In genomic region chr3:157375342-157375986, GRCh38 we compare ENCODE assay signal across 17 cellular contexts.
DNase-seq lines count a peak whose midpoint lies in the region; ATAC-seq and TF ChIP-seq lines count a peak whose summit lies in the region.
"Had no signal": no experiment of that assay in that cellular context is flagged by ENCODE, and none has a peak within 500 bp of the region (broad histone marks: within the 10 kb centered on the region; RNA-seq: fewer than 3 reads in every experiment).

No MANE protein-coding gene starts in this region.

- POLR2A ChIA-PET in MCF 10A (lab: Yijun Ruan, JAX), result interaction anchor here (0.6 kb wide), 1 partner anchor 354 kb away, joined by 3 read pairs; no protein-coding TSS in a partner anchor

- no peaks in the 10 kb centered on the region for H3K9me3 Mint-ChIP-seq in MCF 10A (ENCODE audit: unreplicated experiment)
- H3K9me3 Mint-ChIP-seq: IgD-negative memory B cell had no signal

- no peak overlapping the region for H3K4me3 Mint-ChIP-seq in MCF 10A (ENCODE audit: unreplicated experiment)
- H3K4me3 Mint-ChIP-seq: IgD-negative memory B cell had no signal

- no peak overlapping the region for H3K4me3 ChIP-seq in breast epithelium
- H3K4me3 ChIP-seq in MM.1S (ENCODE audit: low read length), result peak overlapping the region; percentile 12; the same call in 1 of the 2 replicates
- no peak overlapping the region for H3K4me3 ChIP-seq in fibroblast of the aortic adventitia (ENCODE audit: low read depth, low read length)
- no peak overlapping the region for H3K4me3 ChIP-seq in lower lobe of right lung
- H3K4me3 ChIP-seq: BLaER1 treated with 17β-estradiol and CSF1 and Interleukin-3, amounts not matched to agents 10 nM and 100 nM; PC-9 had no signal

- peak overlapping the region; percentile 65 for H3K27ac Mint-ChIP-seq in MCF 10A (ENCODE audit: low read depth, unreplicated experiment)
- H3K27ac Mint-ChIP-seq: IgD-negative memory B cell had no signal

- H4K20me1 ChIP-seq in MM.1S (ENCODE audit: insufficient read depth, low read length), result no peaks in the 10 kb centered on the region
- H4K20me1 ChIP-seq: BLaER1 treated with 17β-estradiol and CSF1 and Interleukin-3, amounts not matched to agents 10 nM and 100 nM had no signal

- peak overlapping the region; percentile 62 for H2AFZ ChIP-seq in MM.1S (ENCODE audit: low read length)
- H2AFZ ChIP-seq: PC-9 had no signal

- no peaks in the 10 kb centered on the region for H3K36me3 Mint-ChIP-seq in MCF 10A (ENCODE audit: insufficient read depth, unreplicated experiment)
- H3K36me3 Mint-ChIP-seq: IgD-negative memory B cell had no signal

- intact Hi-C loops in MCF 10A (cut with micrococcal nuclease) (no loop called here), breast epithelium (cut with DNase I; ENCODE audit: low total_unique reads) (no loop called here), lower lobe of right lung (cut with DNase I) (no loop called here)

- H3K4me1 Mint-ChIP-seq in MCF 10A (ENCODE audit: insufficient read depth, unreplicated experiment), result no peaks in the 10 kb centered on the region

- H3K27ac ChIP-seq in breast epithelium, result no peak overlapping the region
- H3K27ac ChIP-seq in MM.1S (ENCODE audit: low read length), result peak overlapping the region; percentile 17; the same call in 1 of the 2 replicates
- H3K27ac ChIP-seq in lower lobe of right lung, result no peak overlapping the region
- H3K27ac ChIP-seq: 22Rv1; BLaER1 treated with 17β-estradiol and CSF1 and Interleukin-3, amounts not matched to agents 10 nM and 100 nM; PC-9 had no signal

- H3K79me2 ChIP-seq in MM.1S (ENCODE audit: low read length), result no peaks in the 10 kb centered on the region

- CTCF ChIA-PET in MCF 10A (lab: Yijun Ruan, JAX), result no interaction called here

- no peaks in the 10 kb centered on the region for H3K27me3 Mint-ChIP-seq in MCF 10A (ENCODE audit: insufficient read depth, unreplicated experiment)
- H3K27me3 Mint-ChIP-seq: IgD-negative memory B cell had no signal

- no peak for DNase-seq in MCF 10A (ENCODE audit: unreplicated experiment)
- no peak for DNase-seq in breast epithelium (ENCODE audit: low spot score in 2 of 2)
- peak; percentile 77 for DNase-seq in MM.1S
- peak; percentile 38 for DNase-seq in fibroblast of the aortic adventitia (ENCODE audit: low read depth)
- DNase-seq in NCI-H1436 (lab: John Stamatoyannopoulos, UW), result no peak
- no peak for DNase-seq in lower lobe of right lung
- DNase-seq: GOT3, NCI-H146, NCI-H2227 treated with DMSO at 0.1 percent for 48 hours, NCI-H526, PC-9, T-helper 1 cell had no signal

- BruUV-seq in MCF 10A (replicated peaks; lab: Mats Ljungman, UMichigan), result no TSS peak

- no peak for ATAC-seq in GM18861 (IDR thresholded peaks at IDR 0.05; ENCODE audit: unreplicated experiment)
- no peak for ATAC-seq in lower lobe of right lung
- no peak for ATAC-seq in HG02759 (IDR thresholded peaks at IDR 0.05; ENCODE audit: unreplicated experiment)

- no peak for TF ChIP-seq POLR2A in breast epithelium (IDR thresholded peaks at IDR 0.05)

- H3K36me3 ChIP-seq in breast epithelium (no peaks in the 10 kb centered on the region), MM.1S (replicated peaks; ENCODE audit: insufficient read depth, low read length) (no peaks in the 10 kb centered on the region), lower lobe of right lung (peaks cover 7% of the 10 kb centered on the region)
- H3K36me3 ChIP-seq: BLaER1 treated with 17β-estradiol and CSF1 and Interleukin-3, amounts not matched to agents 10 nM and 100 nM had no signal

- H3K9me2 ChIP-seq in MM.1S (replicated peaks; ENCODE audit: insufficient read depth, low read length), result no peaks in the 10 kb centered on the region

- peak overlapping the region; percentile 50 for H3K4me2 ChIP-seq in MM.1S (ENCODE audit: low read depth, low read length)
- H3K4me2 ChIP-seq: BLaER1 treated with 17β-estradiol and CSF1 and Interleukin-3, amounts not matched to agents 10 nM and 100 nM; PC-9 had no signal

- H3K9me3 ChIP-seq in breast epithelium (no peaks in the 10 kb centered on the region), MM.1S (replicated peaks; ENCODE audit: insufficient read depth, low read length) (no peaks in the 10 kb centered on the region), lower lobe of right lung (no peaks in the 10 kb centered on the region)
- H3K9me3 ChIP-seq: BLaER1 treated with 17β-estradiol and CSF1 and Interleukin-3, amounts not matched to agents 10 nM and 100 nM had no signal

- no peaks in the 10 kb centered on the region for H3K27me3 ChIP-seq in breast epithelium
- H3K27me3 ChIP-seq in MM.1S (replicated peaks; ENCODE audit: insufficient read depth, low read length), result no peaks in the 10 kb centered on the region
- no peaks in the 10 kb centered on the region for H3K27me3 ChIP-seq in lower lobe of right lung (ENCODE audit: low read depth)
- H3K27me3 ChIP-seq: BLaER1 treated with 17β-estradiol and CSF1 and Interleukin-3, amounts not matched to agents 10 nM and 100 nM had no signal

- no peaks in the 10 kb centered on the region; the same call in 1 of the 2 replicates for H3F3A ChIP-seq in MM.1S (ENCODE audit: insufficient read depth, low read length)

- no peaks in the 10 kb centered on the region for H3K4me1 ChIP-seq in breast epithelium
- peaks cover 12% of the 10 kb centered on the region for H3K4me1 ChIP-seq in MM.1S (ENCODE audit: low read length)
- no peaks in the 10 kb centered on the region for H3K4me1 ChIP-seq in lower lobe of right lung
- H3K4me1 ChIP-seq: BLaER1 treated with 17β-estradiol and CSF1 and Interleukin-3, amounts not matched to agents 10 nM and 100 nM had no signal

- H3K9ac ChIP-seq in MM.1S (ENCODE audit: low read length), result peak overlapping the region; percentile 19; the same call in 1 of the 2 replicates
- H3K9ac ChIP-seq: BLaER1 treated with 17β-estradiol and CSF1 and Interleukin-3, amounts not matched to agents 10 nM and 100 nM had no signal

- no peak for TF ChIP-seq CTCF in MCF 10A (IDR thresholded peaks at IDR 0.05; ENCODE audit: unreplicated experiment)
- TF ChIP-seq CTCF in breast epithelium (IDR thresholded peaks at IDR 0.05), result no peak
- no peak for TF ChIP-seq CTCF in MM.1S (IDR thresholded peaks at IDR 0.05; ENCODE audit: low read length)
- TF ChIP-seq CTCF in fibroblast of the aortic adventitia (IDR thresholded peaks at IDR 0.05; ENCODE audit: insufficient read depth, low read length), result no peak
- TF ChIP-seq CTCF in lower lobe of right lung (IDR thresholded peaks at IDR 0.05), result no peak

Comparison
In these comparisons a context has a peak if more than half of its experiments do, and no peak if none do; other contexts are left out.
1. DNase-seq: peak in MM.1S (single experiment) and fibroblast of the aortic adventitia (single experiment); none in MCF 10A (single experiment), breast epithelium (0 of 2), NCI-H1436 (single experiment) and lower lobe of right lung (single experiment).